Comparison of ENCODE assay signal across 18 cellular contexts in the genomic region with DNA sequence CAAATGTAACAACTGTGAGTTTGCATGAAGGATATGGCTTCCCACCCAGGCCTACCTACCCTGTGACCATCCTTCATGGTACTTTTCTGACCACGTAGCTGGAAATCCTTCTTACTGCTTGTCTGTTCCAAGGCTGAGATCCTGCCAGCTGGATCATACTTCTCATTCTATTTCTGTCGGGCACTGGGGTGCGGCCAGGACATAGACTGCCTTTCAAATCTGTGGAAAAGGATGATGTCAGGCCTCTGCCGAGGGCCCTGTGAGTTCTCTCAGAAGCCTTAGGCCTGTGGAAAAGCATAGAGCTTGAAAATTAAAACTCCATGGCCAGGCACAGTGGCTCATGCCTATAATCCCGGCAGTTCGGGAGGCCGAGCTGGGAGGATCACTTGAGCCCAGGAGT. TPM values are rescaled to one million over a fixed set of nuclear protein-coding genes. Genes with fewer than 3 reads are reported as not detected.
DNase-seq lines count a peak whose midpoint lies in the region; ATAC-seq and TF ChIP-seq lines count a peak whose summit lies in the region.
"Had no signal": no experiment of that assay in that cellular context is flagged by ENCODE, and none has a peak within 500 bp of the region (broad histone marks: within the 10 kb centered on the region; RNA-seq: fewer than 3 reads in every experiment).

No MANE protein-coding gene starts in this region.

- peak; percentile 92 to 95 for ATAC-seq in left cardiac atrium
- no peak for ATAC-seq in GM18505 (IDR thresholded peaks at IDR 0.05; ENCODE audit: unreplicated experiment)

- peak; percentile 91 for DNase-seq in cerebellum (ENCODE audit: low spot score)
- peak; percentile 61 for DNase-seq in left cardiac atrium
- peak; percentile 45 for DNase-seq in occipital lobe (lab: John Stamatoyannopoulos, UW)
- peak; percentile 56 for DNase-seq in ureter (ENCODE audit: low spot score)
- DNase-seq in NCI-H345 (lab: John Stamatoyannopoulos, UW) = no peak
- no peak for DNase-seq in NCI-H2171 (lab: John Stamatoyannopoulos, UW)
- DNase-seq in GM20000 (ENCODE audit: low spot score) = no peak
- DNase-seq: ACHN; BE2C; CD4-positive, alpha-beta memory T cell; DND-41; GF-D8; Karpas-422; NCI-H1930; NCI-H526 treated with DMSO at 0.1 percent for 48 hours; OCI-M1 had no signal

- TF ChIP-seq CTCF in GM20000 (IDR thresholded peaks at IDR 0.05; ENCODE audit: extremely low read depth, missing control alignments) = no peak

- no peak for TF ChIP-seq POLR2A in GM18505 (IDR thresholded peaks at IDR 0.05; ENCODE audit: borderline replicate concordance, extremely low read depth, insufficient read depth, insufficient read length)

- intact Hi-C loops in left cardiac atrium (cut with DNase I) = loop anchor here in 1 of 2 donors (5.0 kb wide), 1 partner anchor 151 kb away; no protein-coding TSS in a partner anchor

RNA-seq across cellular contexts. Expression of a gene that starts 10.0 kb away (rescaled TPM):
- total RNA-seq in cerebellum (5.1 TPM), left cardiac atrium (1 to 10 TPM; 3.0 to 5.9 TPM), occipital lobe (2.8 TPM), ureter (0.10 TPM)
- total RNA-seq: CD4-positive, alpha-beta memory T cell; SK-MEL-5 had no signal

Comparison
In these comparisons a context has a peak if more than half of its experiments do, and no peak if none do; other contexts are left out.
1. DNase-seq: peak in cerebellum (single experiment), left cardiac atrium (single experiment), occipital lobe (single experiment) and ureter (single experiment); none in NCI-H345 (single experiment), NCI-H2171 (single experiment) and GM20000 (single experiment).